ENCODE assay signal across 10 cellular contexts in the genomic region with DNA sequence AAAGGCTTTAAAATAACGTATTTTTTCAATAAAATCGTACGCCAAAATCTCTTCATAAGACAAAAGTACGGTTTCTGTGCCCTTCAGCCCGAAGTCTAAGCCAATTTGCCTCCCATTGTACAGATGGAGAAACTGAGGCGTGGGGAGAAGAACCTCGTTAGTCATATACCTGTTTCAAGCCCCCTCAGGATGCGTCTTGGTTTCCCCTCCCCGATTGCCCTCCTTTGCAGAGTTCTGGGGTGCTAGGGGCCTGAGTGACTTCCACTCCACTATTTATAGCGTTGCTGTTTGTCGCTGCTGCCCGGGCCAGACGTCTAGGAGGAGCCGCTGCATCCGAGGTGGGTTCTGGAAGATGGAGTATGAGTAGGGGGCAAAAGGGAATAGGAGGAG. TPM values are rescaled to one million over a fixed set of nuclear protein-coding genes. Genes with fewer than 3 reads are reported as not detected.
DNase-seq lines count a peak whose midpoint lies in the region; ATAC-seq and TF ChIP-seq lines count a peak whose summit lies in the region.
"Had no signal": no experiment of that assay in that cellular context is flagged by ENCODE, and none has a peak within 500 bp of the region (broad histone marks: within the 10 kb centered on the region; RNA-seq: fewer than 3 reads in every experiment).

No MANE protein-coding gene starts in this region.

- H3K9me3 ChIP-seq in heart right ventricle (no peaks in the 10 kb centered on the region), PC-3 (ENCODE audit: low read length) (no peaks in the 10 kb centered on the region), hepatocyte (ENCODE audit: low read depth) (no peaks in the 10 kb centered on the region), transverse colon (no peaks in the 10 kb centered on the region), aorta (ENCODE audit: control insufficient read depth, low read length) (no peaks in the 10 kb centered on the region)
- no peaks in the 10 kb centered on the region for H3K9me3 ChIP-seq in CD4-positive, alpha-beta memory T cell (ENCODE audit: control insufficient read depth in 1 of 2, low read length in 2 of 2)
- H3K9me3 ChIP-seq: testis had no signal

- H3K4me2 ChIP-seq in PC-3 (ENCODE audit: low read length) (peak overlapping the region; percentile 93; the same call in 1 of the 2 replicates), hepatocyte (peak overlapping the region; percentile 94)

- H3K4me1 Mint-ChIP-seq in CD4-positive, alpha-beta memory T cell = peaks cover 37 to 69% (median 50%) of the 10 kb centered on the region in 4 donors

- H2AFZ ChIP-seq in PC-3 (ENCODE audit: low read length) (no peak overlapping the region), hepatocyte (no peak overlapping the region)

- DNase-seq in heart right ventricle (no peak), left cardiac atrium (no peak), PC-3 (no peak), hepatocyte (ENCODE audit: low spot score) (no peak), transverse colon (no peak), NCI-H2029 (lab: John Stamatoyannopoulos, UW) (no peak), aorta (no peak)
- no peak for DNase-seq in CD4-positive, alpha-beta memory T cell

- no peak overlapping the region for H3K9ac ChIP-seq in PC-3 (ENCODE audit: low read length)

- TF ChIP-seq EP300 in transverse colon (IDR thresholded peaks at IDR 0.05; ENCODE audit: low read depth) = no peak

- H3K36me3 Mint-ChIP-seq in CD4-positive, alpha-beta memory T cell = no peaks in the 10 kb centered on the region
- H3K36me3 Mint-ChIP-seq: CD8-positive, alpha-beta T cell had no signal

- CTCF ChIA-PET in PC-3 (lab: Charles Lee) = interaction anchor here (0.6 kb wide), 1 partner anchor 128 kb away, joined by 3 read pairs; no protein-coding TSS in a partner anchor
- CTCF ChIA-PET in CD4-positive, alpha-beta memory T cell (lab: Charles Lee; ENCODE audit: partially characterized antibody) = interaction anchor here (0.9 to 6.8 kb wide), 8 partner anchors 11 to 294 kb away, joined by 4 to 57 read pairs (median 11); no protein-coding TSS in a partner anchor

- H3K9me2 ChIP-seq in PC-3 (replicated peaks; ENCODE audit: low read length) (no peaks in the 10 kb centered on the region), hepatocyte (replicated peaks; ENCODE audit: insufficient read depth) (no peaks in the 10 kb centered on the region)

- ATAC-seq in heart right ventricle (no peak), left cardiac atrium (no peak), PC-3 (no peak), aorta (ENCODE audit: low FRiP score) (no peak)

- TF ChIP-seq CTCF in heart right ventricle (IDR thresholded peaks at IDR 0.05) (no peak), PC-3 (conservative IDR thresholded peaks at IDR 0.05; ENCODE audit: low read depth, low read length) (no peak), hepatocyte (IDR thresholded peaks at IDR 0.05; ENCODE audit: poor library complexity) (no peak), transverse colon (IDR thresholded peaks at IDR 0.05) (no peak)

- H3K27me3 Mint-ChIP-seq in CD4-positive, alpha-beta memory T cell = peaks cover 19 to 29% of the 10 kb centered on the region in 2 donors

- BruUV-seq in PC-3 (replicated peaks; lab: Mats Ljungman, UMichigan) = TSS peak; percentile 63

- H3K27ac ChIP-seq in heart right ventricle (peak overlapping the region in 8 of 10 donors; percentile 41 to 96 (median 85)), PC-3 (ENCODE audit: low read length) (no peak overlapping the region), hepatocyte (peak overlapping the region; percentile 78), transverse colon (peak overlapping the region; percentile 43 to 96 (median 87)), aorta (ENCODE audit: low read depth in 1 of 2, low read length in 2 of 2) (peak overlapping the region in 1 of 2 donors; percentile 48)
- no peak overlapping the region for H3K27ac ChIP-seq in CD4-positive, alpha-beta memory T cell (ENCODE audit: low read depth, low read length)

- intact Hi-C loops in heart right ventricle (cut with DNase I) (loop anchor here (1.0 to 10.0 kb wide), 16 partner anchors 28 to 294 kb away; partner anchors contain the start of genes BLVRB (in 4 of the 10) and SPTBN4 (in 3 of the 10)), left cardiac atrium (cut with DNase I) (loop anchor here (5.0 to 10.0 kb wide), 4 partner anchors 52 to 294 kb away; no protein-coding TSS in a partner anchor), PC-3 (cut with micrococcal nuclease) (loop anchor here (1.0 to 2.0 kb wide), 2 partner anchors 50 to 134 kb away; partner anchors contain the start of gene BLVRB), transverse colon (cut with DNase I; ENCODE audit: low total_unique reads) (loop anchor here (2.0 kb wide), 1 partner anchor 70 kb away; no protein-coding TSS in a partner anchor), aorta (cut with DNase I) (loop anchor here (2.0 to 10.0 kb wide), 5 partner anchors 57 to 292 kb away; partner anchors contain the start of genes BLVRB (in 1 of the 2) and SPTBN4 (in 1 of the 2))
- intact Hi-C loops in CD4-positive, alpha-beta memory T cell (cut with micrococcal nuclease) = loop anchor here (1.0 kb wide), 3 partner anchors 50 to 294 kb away; no protein-coding TSS in a partner anchor

- in situ Hi-C loops in transverse colon (cut with MboI; ENCODE audit: low pct_ligation_motif_present in 1 of 4, low pct_unique_long_range_greater_than_20kb in 1 of 4, low sequenced_read_pairs in 3 of 4) = loop anchor here in 2 of 4 donors (10.0 to 25.0 kb wide), 2 partner anchors 64 to 287 kb away; no protein-coding TSS in a partner anchor

- H3K27ac Mint-ChIP-seq in CD4-positive, alpha-beta memory T cell = peak overlapping the region in 3 of 7 donors; percentile 28 to 83 (median 66)
- H3K27ac Mint-ChIP-seq: CD8-positive, alpha-beta T cell had no signal

- no peaks in the 10 kb centered on the region for H4K20me1 ChIP-seq in PC-3 (ENCODE audit: low read length)
- H4K20me1 ChIP-seq in hepatocyte (ENCODE audit: insufficient read depth, poor library complexity, severe bottlenecking) = no peaks in the 10 kb centered on the region

- H3K4me3 Mint-ChIP-seq in CD4-positive, alpha-beta memory T cell = peak overlapping the region in 4 of 8 donors; percentile 44 to 58 (median 55)

- 10% methylated on average over 15 of the region's 15 CpGs for WGBS in heart right ventricle, 2 donors
- 18% methylated on average over 15 of the region's 15 CpGs for WGBS in hepatocyte (ENCODE audit: low lambda C conversion rate, missing lambda C conversion rate)
- 0 to 8% methylated on average over 1 to 15 of the region's 15 CpGs for WGBS in transverse colon (ENCODE audit: low coverage in 1 of 2), 2 donors
- 7 to 9% methylated on average over 15 of the region's 15 CpGs for WGBS in aorta, 2 donors

- TF ChIP-seq POLR2A in transverse colon (IDR thresholded peaks at IDR 0.05) = no peak

- H3K27me3 ChIP-seq in heart right ventricle = peaks cover 0 to 72% (median 29%) of the 10 kb centered on the region in 7 donors
- H3K27me3 ChIP-seq in PC-3 (ENCODE audit: low read length) = no peaks in the 10 kb centered on the region
- H3K27me3 ChIP-seq in hepatocyte = peaks cover 35% of the 10 kb centered on the region
- peaks cover 59% of the 10 kb centered on the region for H3K27me3 ChIP-seq in transverse colon
- H3K27me3 ChIP-seq in CD4-positive, alpha-beta memory T cell (ENCODE audit: insufficient read depth, low read length) = peaks cover 26% of the 10 kb centered on the region
- H3K27me3 ChIP-seq in aorta (ENCODE audit: control insufficient read depth in 1 of 2, insufficient read depth in 2 of 2, low read length in 1 of 2) = no peaks in the 10 kb centered on the region
- H3K27me3 ChIP-seq: testis had no signal

- H3K36me3 ChIP-seq in heart right ventricle (no peaks in the 10 kb centered on the region), PC-3 (ENCODE audit: low read depth, low read length) (peaks cover 2% of the 10 kb centered on the region; the same call in 1 of the 2 replicates), hepatocyte (replicated peaks; ENCODE audit: insufficient read depth, low read depth) (no peaks in the 10 kb centered on the region), transverse colon (no peaks in the 10 kb centered on the region), aorta (ENCODE audit: control insufficient read depth in 1 of 2, insufficient read depth in 2 of 2, low read length in 1 of 2) (no peaks in the 10 kb centered on the region)
- no peaks in the 10 kb centered on the region for H3K36me3 ChIP-seq in CD4-positive, alpha-beta memory T cell (ENCODE audit: insufficient read depth, low read length)

- peak overlapping the region in 5 of 10 donors; percentile 72 to 81 (median 79) for H3K4me3 ChIP-seq in heart right ventricle
- peak overlapping the region; percentile 31; the same call in 1 of the 2 replicates for H3K4me3 ChIP-seq in PC-3 (ENCODE audit: low read length)
- no peak overlapping the region for H3K4me3 ChIP-seq in hepatocyte
- peak overlapping the region in 1 of 4 donors; percentile 5 for H3K4me3 ChIP-seq in transverse colon
- H3K4me3 ChIP-seq in CD4-positive, alpha-beta memory T cell (ENCODE audit: low read length in 2 of 2) = no peak overlapping the region
- H3K4me3 ChIP-seq in aorta (ENCODE audit: low read length in 2 of 2) = no peak overlapping the region

- H3K9me3 Mint-ChIP-seq in CD4-positive, alpha-beta memory T cell = peaks cover 0 to 1% (median 0%) of the 10 kb centered on the region in 8 donors
- H3K9me3 Mint-ChIP-seq: CD8-positive, alpha-beta T cell had no signal

- POLR2A ChIA-PET in PC-3 (lab: Charles Lee; ENCODE audit: unreplicated experiment) = no interaction called here
- POLR2A ChIA-PET in CD4-positive, alpha-beta memory T cell (lab: Charles Lee; ENCODE audit: partially characterized antibody) = interaction anchor here (0.8 to 7.8 kb wide), 4 partner anchors 7 to 50 kb away, joined by 3 to 71 read pairs (median 6); no protein-coding TSS in a partner anchor

- H3K4me1 ChIP-seq in heart right ventricle (peaks cover 24 to 70% (median 64%) of the 10 kb centered on the region in 9 donors), PC-3 (ENCODE audit: insufficient read depth, low read length) (peaks cover 37% of the 10 kb centered on the region), hepatocyte (ENCODE audit: insufficient read depth) (peaks cover 30% of the 10 kb centered on the region), transverse colon (peaks cover 33 to 69% (median 57%) of the 10 kb centered on the region in 4 donors), aorta (ENCODE audit: control insufficient read depth in 1 of 2, insufficient read depth in 2 of 2, low read length in 2 of 2) (no peaks in the 10 kb centered on the region)
- H3K4me1 ChIP-seq in CD4-positive, alpha-beta memory T cell (ENCODE audit: insufficient read depth, low read length) = peaks cover 70% of the 10 kb centered on the region

- H3K79me2 ChIP-seq in PC-3 (ENCODE audit: low read length) = no peaks in the 10 kb centered on the region
- H3K79me2 ChIP-seq in hepatocyte = no peaks in the 10 kb centered on the region

- no peaks in the 10 kb centered on the region for H3F3A ChIP-seq in PC-3 (ENCODE audit: low read length, unreplicated experiment)

RNA-seq across cellular contexts. Expression of gene LTBP4, which starts 2.3 kb away (rescaled TPM):
- total RNA-seq in heart right ventricle (100 to 1,000 TPM; 139 to 263 (median 244) TPM), left cardiac atrium (100 to 1,000 TPM; 272 to 361 TPM), PC-3 (2014; rRNA removed) (8.9 and 16.7 TPM in 2 replicates), hepatocyte (45.6 and 50.2 TPM in 2 replicates), transverse colon (100 to 1,000 TPM; 122 to 477 (median 253) TPM), aorta (100 to 1,000 TPM; 286 to 725 TPM)
- polyA plus RNA-seq in heart right ventricle (100 to 1,000 TPM; 114 to 191 TPM), hepatocyte (163 and 185 TPM in 2 replicates), aorta (100 to 1,000 TPM; 140 to 768 TPM)
- total RNA-seq in CD4-positive, alpha-beta memory T cell = 100 to 1,000 TPM; 157 to 158 TPM
- 10 to 100 TPM; 26.0 to 49.4 TPM for polyA plus RNA-seq in CD4-positive, alpha-beta memory T cell

RNA-seq across cellular contexts. Expression of gene SHKBP1, which starts 22.2 kb away (rescaled TPM):
- 10 to 100 TPM; 12.0 to 31.5 (median 15.9) TPM for total RNA-seq in heart right ventricle
- polyA plus RNA-seq in heart right ventricle = 10 to 100 TPM; 42.8 to 43.1 TPM
- 10 to 100 TPM; 23.5 to 24.4 TPM for total RNA-seq in left cardiac atrium
- 43.0 and 63.2 TPM in 2 replicates for total RNA-seq in PC-3 (2014; rRNA removed)
- total RNA-seq in hepatocyte = 22.6 and 44.6 TPM in 2 replicates
- 81.3 and 83.6 TPM in 2 replicates for polyA plus RNA-seq in hepatocyte
- 100 to 1,000 TPM in 1 of 4 donors, 10 to 100 TPM in 3; 58.7 to 111 (median 60.9) TPM for total RNA-seq in transverse colon
- total RNA-seq in CD4-positive, alpha-beta memory T cell = 100 to 1,000 TPM; 167 to 170 TPM
- polyA plus RNA-seq in CD4-positive, alpha-beta memory T cell = 100 to 1,000 TPM; 137 to 155 TPM
- total RNA-seq in aorta = 10 to 100 TPM; 54.0 to 75.3 TPM
- polyA plus RNA-seq in aorta = 100 to 1,000 TPM in 1 of 2 donors, 10 to 100 TPM in 1; 29.4 to 150 TPM

Comparison
In these comparisons a context has a peak if more than half of its experiments do, and no peak if none do; other contexts are left out.
1. H3K27ac ChIP-seq: peak in heart right ventricle (8 of 10), hepatocyte (single experiment) and transverse colon (4 of 4); none in PC-3 (single experiment) and CD4-positive, alpha-beta memory T cell (single experiment).